8 cellular contexts compared by ENCODE assay signal in the genomic region with DNA sequence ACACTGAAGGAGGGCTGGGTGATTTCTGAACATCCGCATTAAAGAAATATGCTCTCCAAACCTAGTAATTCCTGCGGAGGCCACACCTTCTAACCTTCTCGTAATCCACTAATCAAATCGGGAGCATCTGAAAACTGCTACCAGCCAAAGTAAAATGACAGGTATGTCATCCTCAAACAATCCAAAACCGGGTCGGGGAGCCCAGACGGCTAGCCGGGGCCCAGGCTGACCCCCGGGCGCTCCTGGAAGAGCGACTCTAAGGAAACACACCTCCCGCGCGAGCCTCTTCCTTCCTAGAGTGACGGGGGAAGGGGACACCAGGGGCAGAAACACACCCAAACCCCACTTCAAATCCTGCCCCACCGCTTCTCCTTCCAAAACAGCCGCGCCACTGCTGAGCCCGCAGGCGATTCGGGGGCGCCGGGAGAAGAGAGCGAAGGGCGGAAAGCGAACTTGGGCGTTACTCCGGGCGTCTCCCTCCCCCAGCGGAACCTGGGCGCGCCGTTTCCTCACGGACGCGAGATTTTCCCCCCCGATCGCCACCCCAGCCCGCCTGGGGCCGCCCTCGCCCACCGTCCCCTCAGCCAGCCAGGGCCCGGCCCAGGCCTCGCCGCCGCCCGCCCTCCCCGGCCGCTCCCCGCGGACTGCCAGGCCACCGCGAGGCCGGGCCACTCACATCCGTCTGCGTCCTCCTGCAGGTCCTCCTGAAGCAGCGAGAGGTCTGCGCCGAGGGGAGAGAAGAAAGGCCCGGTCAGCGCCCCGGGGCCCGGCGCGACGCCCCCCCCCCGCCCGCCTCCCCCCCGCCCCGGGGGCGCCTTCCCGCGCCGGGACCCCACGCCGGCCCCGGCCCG. TPM values are rescaled to one million over a fixed set of nuclear protein-coding genes. Genes with fewer than 3 reads are reported as not detected.
DNase-seq lines count a peak whose midpoint lies in the region; ATAC-seq and TF ChIP-seq lines count a peak whose summit lies in the region.

No MANE protein-coding gene starts in this region.

- no peaks in the 10 kb centered on the region for H3K36me3 ChIP-seq in KMS-11 (ENCODE audit: insufficient read depth)
- H3K36me3 ChIP-seq in body of pancreas (replicated peaks in 1 of 2; ENCODE audit: insufficient read depth in 1 of 2, low read depth in 2 of 2), result no peaks in the 10 kb centered on the region
- H3K36me3 ChIP-seq in iPS-18a (ENCODE audit: control insufficient read depth, low read depth, low read length), result peaks cover 8% of the 10 kb centered on the region
- no peaks in the 10 kb centered on the region for H3K36me3 ChIP-seq in sigmoid colon

- H3K4me1 ChIP-seq in KMS-11 (ENCODE audit: low read depth, poor library complexity, severe bottlenecking), result peaks cover 50% of the 10 kb centered on the region
- peaks cover 32% of the 10 kb centered on the region for H3K4me1 ChIP-seq in body of pancreas
- H3K4me1 ChIP-seq in iPS-18a (ENCODE audit: control insufficient read depth, low read depth, low read length), result peaks cover 14% of the 10 kb centered on the region
- peaks cover 0 to 54% (median 42%) of the 10 kb centered on the region in 4 donors for H3K4me1 ChIP-seq in sigmoid colon

- H3K9me3 ChIP-seq in body of pancreas (no peaks in the 10 kb centered on the region), iPS-18a (ENCODE audit: control insufficient read depth, low read depth, low read length) (no peaks in the 10 kb centered on the region), sigmoid colon (no peaks in the 10 kb centered on the region)

- peak; percentile 63 for DNase-seq in ELF-1 (ENCODE audit: low read depth, low spot score)
- DNase-seq in T-helper 9 cell, result peak; percentile 32
- DNase-seq in body of pancreas, result peak; percentile 53 to 64 (median 62)
- peak; percentile 83 for DNase-seq in sigmoid colon
- no peak for DNase-seq in NCI-H2107 treated with DMSO at 0.1 percent for 48 hours (lab: John Stamatoyannopoulos, UW; ENCODE audit: unreplicated experiment)

- peak overlapping the region; percentile 80 for H3K9ac ChIP-seq in KMS-11
- H3K9ac ChIP-seq in iPS-18a (ENCODE audit: low read length), result peak overlapping the region; percentile 71

- peak overlapping the region; percentile 66; the same call in 1 of the 2 replicates for H2AFZ ChIP-seq in KMS-11 (ENCODE audit: low read depth)

- no peaks in the 10 kb centered on the region for H4K20me1 ChIP-seq in KMS-11 (ENCODE audit: insufficient read depth)

- TF ChIP-seq EP300 in sigmoid colon (IDR thresholded peaks at IDR 0.05), result no peak

- H3K27ac ChIP-seq in KMS-11, result peak overlapping the region; percentile 75
- peak overlapping the region; percentile 96 to 99 (median 96) for H3K27ac ChIP-seq in body of pancreas
- no peak overlapping the region for H3K27ac ChIP-seq in iPS-18a (ENCODE audit: low read length)
- H3K27ac ChIP-seq in sigmoid colon, result peak overlapping the region; percentile 96 to 99 (median 98)

- H3K4me3 ChIP-seq in KMS-11 (IDR thresholded peaks at IDR 0.05; ENCODE audit: insufficient read depth, low read depth, low read length), result no peak overlapping the region
- peak overlapping the region; percentile 62 to 72 for H3K4me3 ChIP-seq in body of pancreas
- peak overlapping the region; percentile 75 for H3K4me3 ChIP-seq in iPS-18a (ENCODE audit: low read length)
- peak overlapping the region; percentile 59 to 98 (median 92) for H3K4me3 ChIP-seq in sigmoid colon

- H3K27me3 ChIP-seq in KMS-11 (ENCODE audit: insufficient read depth, low read depth) (no peaks in the 10 kb centered on the region), body of pancreas (no peaks in the 10 kb centered on the region), iPS-18a (ENCODE audit: control insufficient read depth, insufficient read depth, low read length) (no peaks in the 10 kb centered on the region), sigmoid colon (no peaks in the 10 kb centered on the region)

- peak overlapping the region; percentile 93 for H3K4me2 ChIP-seq in KMS-11

- ATAC-seq in GM21717 (IDR thresholded peaks at IDR 0.05; ENCODE audit: unreplicated experiment) (peak; percentile 25), body of pancreas (peak; percentile 52)

- 0 to 1% methylated on average over 8 to 42 of the region's 78 CpGs for WGBS in body of pancreas, 2 donors
- WGBS in sigmoid colon, 2 donors, result 1% methylated on average over 78 of the region's 78 CpGs

- peak; percentile 45 to 58 (median 52) for TF ChIP-seq POLR2A in body of pancreas (IDR thresholded peaks at IDR 0.05)
- TF ChIP-seq POLR2A in sigmoid colon (IDR thresholded peaks at IDR 0.05), result no peak

- intact Hi-C loops in body of pancreas (cut with DNase I), result no loop called here
- intact Hi-C loops in sigmoid colon (cut with DNase I), result loop anchor here (2.0 to 10.0 kb wide), 5 partner anchors 39 to 911 kb away; a partner anchor contains a TSS

- TF ChIP-seq CTCF in KMS-11 (conservative IDR thresholded peaks at IDR 0.05; ENCODE audit: low read depth, low read length), result no peak
- no peak for TF ChIP-seq CTCF in body of pancreas (IDR thresholded peaks at IDR 0.05)
- TF ChIP-seq CTCF in sigmoid colon (IDR thresholded peaks at IDR 0.05), result no peak

- H3K79me2 ChIP-seq in KMS-11 (ENCODE audit: insufficient read depth, low read depth), result peaks cover 48% of the 10 kb centered on the region

RNA-seq across cellular contexts. Expression of a gene that starts 0.6 kb away (rescaled TPM):
- total RNA-seq in body of pancreas (10 to 100 TPM; 46.4 to 73.5 TPM), sigmoid colon (100 to 1,000 TPM; 126 to 163 (median 153) TPM)
- polyA plus RNA-seq in sigmoid colon, result 10 to 100 TPM; 29.4 to 33.6 (median 33.3) TPM

Comparison
In these comparisons a context has a peak if more than half of its experiments do, and no peak if none do; other contexts are left out.
1. POLR2A ChIP-seq: peak in body of pancreas (3 of 3); none in sigmoid colon (0 of 2).